ENCODE assay signal across 15 cellular contexts in genomic region chr2:151619337-151619989, GRCh38.
A peak's percentile ranks its signal among the peaks of the same experiment; 100 is the strongest.
DNase-seq lines count a peak whose midpoint lies in the region; ATAC-seq and TF ChIP-seq lines count a peak whose summit lies in the region.
"Had no signal": no experiment of that assay in that cellular context is flagged by ENCODE, and none has a peak within 500 bp of the region (broad histone marks: within the 10 kb centered on the region; RNA-seq: fewer than 3 reads in every experiment).

No MANE protein-coding gene starts in this region.

- no peaks in the 10 kb centered on the region for H3K27me3 ChIP-seq in fibroblast of lung (ENCODE audit: control insufficient read depth, insufficient read depth, low read length)
- H3K27me3 ChIP-seq: dorsolateral prefrontal cortex, heart right ventricle had no signal

- no peaks in the 10 kb centered on the region for H3K79me2 ChIP-seq in fibroblast of lung (ENCODE audit: control insufficient read depth, insufficient read depth, low read length)

- H3K36me3 ChIP-seq in fibroblast of lung (ENCODE audit: control insufficient read depth, insufficient read depth, low read length), result no peaks in the 10 kb centered on the region
- H3K36me3 ChIP-seq: heart right ventricle had no signal

- H3K27ac ChIP-seq in fibroblast of lung (ENCODE audit: insufficient read depth, low read length), result no peak overlapping the region
- H3K27ac ChIP-seq: dorsolateral prefrontal cortex, heart right ventricle had no signal

- H2AFZ ChIP-seq in fibroblast of lung (ENCODE audit: low read length), result no peak overlapping the region

- H3K9ac ChIP-seq in fibroblast of lung (ENCODE audit: insufficient read depth, low read length), result no peak overlapping the region

- H3K4me3 ChIP-seq in fibroblast of lung (replicated peaks in 1 of 4; ENCODE audit: control extremely low read depth in 1 of 4, insufficient read depth in 1 of 4, low read depth in 3 of 4, low read length in 4 of 4), result no peak overlapping the region
- H3K4me3 ChIP-seq: heart right ventricle had no signal

- no peaks in the 10 kb centered on the region for H3K9me3 ChIP-seq in fibroblast of lung (ENCODE audit: control insufficient read depth, insufficient read depth, low read depth, low read length)
- H3K9me3 ChIP-seq: heart right ventricle had no signal

- no peaks in the 10 kb centered on the region for H4K20me1 ChIP-seq in fibroblast of lung (ENCODE audit: control insufficient read depth, extremely low read depth, insufficient read depth, low read length)

- H3K4me2 ChIP-seq in fibroblast of lung (ENCODE audit: extremely low read depth, insufficient read depth, low read length), result no peak overlapping the region

- peak in 1 of 2 donors; percentile 27 for TF ChIP-seq CTCF in fibroblast of lung (conservative IDR thresholded peaks at IDR 0.05 in 1 of 2, IDR thresholded peaks at IDR 0.05 in 1 of 2; ENCODE audit: low read depth in 1 of 2, low read length in 2 of 2)

- DNase-seq in RPMI7951 (ENCODE audit: low read depth) (peak; percentile 47), fibroblast of lung (ENCODE audit: low read depth in 2 of 2) (peak; percentile 47 to 82), renal cortical epithelial cell (ENCODE audit: low read depth) (peak; percentile 92)
- DNase-seq: activated CD8-positive, alpha-beta memory T cell treated with anti-CD3 and anti-CD28 coated beads for 24 hours; dorsolateral prefrontal cortex; heart right ventricle; MM.1S; NCI-H526 treated with DMSO at 0.1 percent for 48 hours; retina had no signal

- peak; percentile 68 for ATAC-seq in HG02938 (IDR thresholded peaks at IDR 0.05; ENCODE audit: unreplicated experiment)
- ATAC-seq in GM21529 (IDR thresholded peaks at IDR 0.05; ENCODE audit: unreplicated experiment), result no peak
- no peak for ATAC-seq in GM18909 (IDR thresholded peaks at IDR 0.05; ENCODE audit: poor library complexity, unreplicated experiment)
- no peak for ATAC-seq in GM18498 (IDR thresholded peaks at IDR 0.05; ENCODE audit: unreplicated experiment)
- no peak for ATAC-seq in HG03457 (IDR thresholded peaks at IDR 0.05; ENCODE audit: unreplicated experiment)
- ATAC-seq: activated naive CD4-positive, alpha-beta T cell treated with anti-CD3 and anti-CD28 coated beads, Interleukin-2, amount 50 U/mL, for 72 hours had no signal

- H3K4me1 ChIP-seq in fibroblast of lung (ENCODE audit: control insufficient read depth, extremely low read depth, insufficient read depth, low read length), result no peaks in the 10 kb centered on the region
